In genomic region chr3:52291508-52292181, GRCh38 we compare ENCODE assay signal across 8 cellular contexts. TPM values are rescaled to one million over a fixed set of nuclear protein-coding genes. Genes with fewer than 3 reads are reported as not detected.
DNase-seq lines count a peak whose midpoint lies in the region; ATAC-seq, FAIRE-seq and TF ChIP-seq lines count a peak whose summit lies in the region.

No MANE protein-coding gene starts in this region.

- CTCF ChIA-PET in activated CD4-positive, alpha-beta T cell treated with anti-CD3 and anti-CD28 coated beads for 36 hours (lab: Charles Lee) = interaction anchor here (0.7 to 6.5 kb wide), 3 partner anchors 47 to 1943 kb away, joined by 3 to 58 read pairs (median 4); no protein-coding TSS in a partner anchor

- H3K4me3 ChIP-seq in esophagus squamous epithelium = no peak overlapping the region
- no peak overlapping the region for H3K4me3 ChIP-seq in effector memory CD4-positive, alpha-beta T cell (ENCODE audit: insufficient read depth, low read depth, low read length, poor library complexity, severe bottlenecking)

- H3K27ac ChIP-seq in esophagus squamous epithelium = no peak overlapping the region
- no peak overlapping the region for H3K27ac ChIP-seq in effector memory CD4-positive, alpha-beta T cell (ENCODE audit: insufficient read depth, low read length, poor library complexity, severe bottlenecking)

- H3K9me3 Mint-ChIP-seq in activated CD4-positive, alpha-beta T cell treated with anti-CD3 and anti-CD28 coated beads for 36 hours (ENCODE audit: low read depth) = no peaks in the 10 kb centered on the region

- H3K9me3 ChIP-seq in esophagus squamous epithelium = no peaks in the 10 kb centered on the region
- no peaks in the 10 kb centered on the region for H3K9me3 ChIP-seq in effector memory CD4-positive, alpha-beta T cell (ENCODE audit: control insufficient read depth, low read length)

- no peak for TF ChIP-seq POLR2A in esophagus squamous epithelium (IDR thresholded peaks at IDR 0.05)

- no peak overlapping the region for H3K4me3 Mint-ChIP-seq in activated CD4-positive, alpha-beta T cell treated with anti-CD3 and anti-CD28 coated beads for 36 hours

- POLR2A ChIA-PET in activated CD4-positive, alpha-beta T cell treated with anti-CD3 and anti-CD28 coated beads for 36 hours (lab: Charles Lee) = no interaction called here

- no peaks in the 10 kb centered on the region for H3K27me3 ChIP-seq in esophagus squamous epithelium
- no peaks in the 10 kb centered on the region for H3K27me3 ChIP-seq in effector memory CD4-positive, alpha-beta T cell (replicated peaks; ENCODE audit: control insufficient read depth, insufficient read depth, low read length, poor library complexity, severe bottlenecking)

- no peak overlapping the region for H3K27ac Mint-ChIP-seq in activated CD4-positive, alpha-beta T cell treated with anti-CD3 and anti-CD28 coated beads for 36 hours

- FAIRE-seq in GM18507 (lab: Jason Lieb, UNC) = peak; percentile 48

- 50 to 65% methylated on average over 4 of the region's 7 CpGs for WGBS in esophagus squamous epithelium, 2 donors

- intact Hi-C loops in activated CD4-positive, alpha-beta T cell treated with anti-CD3 and anti-CD28 coated beads for 36 hours (cut with DNase I, micrococcal nuclease) = loop anchor here (1.0 to 2.0 kb wide), 2 partner anchors 47 to 48 kb away; no protein-coding TSS in a partner anchor
- intact Hi-C loops in esophagus squamous epithelium (cut with DNase I) = no loop called here

- H3K4me1 ChIP-seq in esophagus squamous epithelium = peaks cover 5 to 23% (median 13%) of the 10 kb centered on the region in 3 donors
- peaks cover 11% of the 10 kb centered on the region for H3K4me1 ChIP-seq in effector memory CD4-positive, alpha-beta T cell (ENCODE audit: control insufficient read depth, insufficient read depth, low read length, poor library complexity, severe bottlenecking)

- no peaks in the 10 kb centered on the region for H3K27me3 Mint-ChIP-seq in activated CD4-positive, alpha-beta T cell treated with anti-CD3 and anti-CD28 coated beads for 36 hours

- no peak for ATAC-seq in activated CD4-positive, alpha-beta T cell treated with anti-CD3 and anti-CD28 coated beads for 36 hours

- peaks cover 9% of the 10 kb centered on the region for H3K36me3 Mint-ChIP-seq in activated CD4-positive, alpha-beta T cell treated with anti-CD3 and anti-CD28 coated beads for 36 hours (ENCODE audit: low read depth)

- H3K36me3 ChIP-seq in esophagus squamous epithelium = peaks cover 0 to 56% (median 10%) of the 10 kb centered on the region in 3 donors
- peaks cover 37% of the 10 kb centered on the region for H3K36me3 ChIP-seq in effector memory CD4-positive, alpha-beta T cell (ENCODE audit: control insufficient read depth, insufficient read depth, low read length)

- H3K4me1 Mint-ChIP-seq in activated CD4-positive, alpha-beta T cell treated with anti-CD3 and anti-CD28 coated beads for 36 hours = peaks cover 16% of the 10 kb centered on the region

- DNase-seq in AG08395 (ENCODE audit: low spot score) (peak; percentile 41), GM18507 (ENCODE audit: extremely low spot score, insufficient read length, low read depth) (no peak), esophagus squamous epithelium (lab: John Stamatoyannopoulos, UW) (no peak), SW 1271 (lab: John Stamatoyannopoulos, UW) (no peak), SIG-M5 (lab: John Stamatoyannopoulos, UW) (no peak)
- DNase-seq in activated CD4-positive, alpha-beta T cell treated with anti-CD3 and anti-CD28 coated beads for 36 hours = peak; percentile 66
- DNase-seq in stimulated activated CD8-positive, alpha-beta memory T cell treated with anti-CD3 and anti-CD28 coated beads, Interleukin-4, amount 100 ng/mL, for 48 hours = peak; percentile 67
- no peak for DNase-seq in effector memory CD4-positive, alpha-beta T cell

- TF ChIP-seq CTCF in esophagus squamous epithelium (IDR thresholded peaks at IDR 0.05) = peak in 5 of 6 experiments; percentile 10 to 43 (median 32)

RNA-seq across cellular contexts. Expression of gene GLYCTK, which starts 4.0 kb away (rescaled TPM):
- total RNA-seq in activated CD4-positive, alpha-beta T cell treated with anti-CD3 and anti-CD28 coated beads for 36 hours = 10 to 100 TPM; 13.3 to 18.8 TPM
- total RNA-seq in esophagus squamous epithelium = 1 to 10 TPM; 4.5 to 8.0 (median 7.5) TPM

RNA-seq across cellular contexts. Expression of gene WDR82, which starts 13.2 kb away (rescaled TPM):
- 100 to 1,000 TPM in 1 of 2 experiments, 10 to 100 TPM in 1; 95.2 to 113 TPM for total RNA-seq in activated CD4-positive, alpha-beta T cell treated with anti-CD3 and anti-CD28 coated beads for 36 hours
- 10 to 100 TPM; 42.7 to 58.7 (median 52.9) TPM for total RNA-seq in esophagus squamous epithelium

RNA-seq across cellular contexts. Expression of gene DNAH1, which starts 24.5 kb away (rescaled TPM):
- 10 to 100 TPM in 1 of 2 experiments, 1 to 10 TPM in 1; 7.4 to 10.1 TPM for total RNA-seq in activated CD4-positive, alpha-beta T cell treated with anti-CD3 and anti-CD28 coated beads for 36 hours
- 1 to 10 TPM; 1.3 to 5.9 (median 1.9) TPM for total RNA-seq in esophagus squamous epithelium

RNA-seq across cellular contexts. Expression of gene PPM1M, which starts 46.1 kb away (rescaled TPM):
- total RNA-seq in activated CD4-positive, alpha-beta T cell treated with anti-CD3 and anti-CD28 coated beads for 36 hours = 10 to 100 TPM; 52.9 to 59.2 TPM
- total RNA-seq in esophagus squamous epithelium = 10 to 100 TPM in 3 of 4 donors, 1 to 10 TPM in 1; 3.2 to 25.6 (median 12.3) TPM

RNA-seq across cellular contexts. Expression of gene TWF2, which starts 52.7 kb away (rescaled TPM):
- total RNA-seq in activated CD4-positive, alpha-beta T cell treated with anti-CD3 and anti-CD28 coated beads for 36 hours = 10 to 100 TPM; 85.0 to 93.5 TPM
- total RNA-seq in esophagus squamous epithelium = 10 to 100 TPM; 31.6 to 74.9 (median 55.7) TPM

Comparison
In these comparisons a context has a peak if more than half of its experiments do, and no peak if none do; other contexts are left out.
1. DNase-seq: peak in AG08395 (single experiment), activated CD4-positive, alpha-beta T cell treated with anti-CD3 and anti-CD28 coated beads for 36 hours (single experiment) and stimulated activated CD8-positive, alpha-beta memory T cell treated with anti-CD3 and anti-CD28 coated beads, Interleukin-4, amount 100 ng/mL, for 48 hours (single experiment); none in GM18507 (single experiment), esophagus squamous epithelium (single experiment), SW 1271 (0 of 2), effector memory CD4-positive, alpha-beta T cell (0 of 3) and SIG-M5 (single experiment).